12 cellular contexts compared by ENCODE assay signal in genomic region chr20:49690899-49691620, GRCh38. TPM values are rescaled to one million over a fixed set of nuclear protein-coding genes. Genes with fewer than 3 reads are reported as not detected.
DNase-seq lines count a peak whose midpoint lies in the region; ATAC-seq and TF ChIP-seq lines count a peak whose summit lies in the region.
"Had no signal": no experiment of that assay in that cellular context is flagged by ENCODE, and none has a peak within 500 bp of the region (broad histone marks: within the 10 kb centered on the region; RNA-seq: fewer than 3 reads in every experiment).

No MANE protein-coding gene starts in this region.

- H3K4me3 Mint-ChIP-seq in osteocyte (ENCODE audit: unreplicated experiment): no peak overlapping the region
- no peak overlapping the region for H3K4me3 Mint-ChIP-seq in CD4-positive, alpha-beta T cell
- H3K4me3 Mint-ChIP-seq: stimulated activated memory B cell treated with anti-CD40 and anti-IgM and Interleukin-4, amounts not matched to agents 10 μg/mL and 1 μg/mL and 100 μg/mL, for 72 hours had no signal

- DNase-seq in GM23248: peak; percentile 57
- no peak for DNase-seq in RWPE2 (ENCODE audit: low spot score)
- peak; percentile 67 for DNase-seq in fibroblast of mammary gland (ENCODE audit: low read depth)
- DNase-seq in osteocyte (ENCODE audit: extremely low spot score, unreplicated experiment): no peak
- DNase-seq in tibial nerve (ENCODE audit: low spot score in 2 of 2): no peak
- DNase-seq in head of caudate nucleus: no peak
- DNase-seq in CD4-positive, alpha-beta T cell: no peak
- DNase-seq: cerebellar nuclear complex, NCI-H1105 treated with DMSO at 0.1 percent for 48 hours, SJCRH30 had no signal

- no peaks in the 10 kb centered on the region for H3K36me3 Mint-ChIP-seq in osteocyte (ENCODE audit: unreplicated experiment)
- no peaks in the 10 kb centered on the region for H3K36me3 Mint-ChIP-seq in CD4-positive, alpha-beta T cell (ENCODE audit: low read depth)

- peaks cover 22% of the 10 kb centered on the region for H4K20me1 ChIP-seq in GM23248 (ENCODE audit: insufficient read depth)

- no peaks in the 10 kb centered on the region for H3K9me2 ChIP-seq in GM23248 (ENCODE audit: insufficient read depth)

- no peaks in the 10 kb centered on the region for H3K27me3 ChIP-seq in GM23248 (replicated peaks; ENCODE audit: insufficient read depth)
- H3K27me3 ChIP-seq in RWPE2 (ENCODE audit: insufficient read depth, poor library complexity, severe bottlenecking): no peaks in the 10 kb centered on the region
- H3K27me3 ChIP-seq in tibial nerve: no peaks in the 10 kb centered on the region
- no peaks in the 10 kb centered on the region for H3K27me3 ChIP-seq in CD4-positive, alpha-beta T cell (ENCODE audit: control insufficient read depth, insufficient read depth, low read length)
- H3K27me3 ChIP-seq: SJCRH30 had no signal

- TF ChIP-seq POLR2A in tibial nerve (IDR thresholded peaks at IDR 0.05): no peak

- intact Hi-C loops in head of caudate nucleus (cut with DNase I): no loop called here
- intact Hi-C loops in CD4-positive, alpha-beta T cell (cut with DNase I, micrococcal nuclease): no loop called here

- H3K27ac Mint-ChIP-seq in osteocyte (ENCODE audit: unreplicated experiment): peak overlapping the region; percentile 34
- H3K27ac Mint-ChIP-seq in CD4-positive, alpha-beta T cell: no peak overlapping the region
- H3K27ac Mint-ChIP-seq: stimulated activated memory B cell treated with anti-CD40 and anti-IgM and Interleukin-4, amounts not matched to agents 10 μg/mL and 1 μg/mL and 100 μg/mL, for 72 hours had no signal

- H3K4me2 ChIP-seq in GM23248 (ENCODE audit: unreplicated experiment): no peak overlapping the region

- peaks cover 30% of the 10 kb centered on the region for H3K4me1 ChIP-seq in GM23248 (ENCODE audit: insufficient read depth)
- peaks cover 61% of the 10 kb centered on the region for H3K4me1 ChIP-seq in RWPE2 (ENCODE audit: insufficient read depth, poor library complexity, severe bottlenecking)
- peaks cover 0 to 81% (median 27%) of the 10 kb centered on the region in 4 donors for H3K4me1 ChIP-seq in tibial nerve
- H3K4me1 ChIP-seq: SJCRH30 had no signal

- ATAC-seq in RWPE2 (ENCODE audit: low read depth): peak; percentile 71
- no peak for ATAC-seq in HG02610 (IDR thresholded peaks at IDR 0.05; ENCODE audit: unreplicated experiment)
- ATAC-seq in CD4-positive, alpha-beta T cell (ENCODE audit: poor library complexity): no peak
- ATAC-seq: stimulated activated memory B cell treated with anti-CD40 and anti-IgM and Interleukin-4, amounts not matched to agents 10 μg/mL and 1 μg/mL and 100 μg/mL, for 72 hours had no signal

- H3K79me2 ChIP-seq in GM23248 (ENCODE audit: insufficient read depth): peaks cover 100% of the 10 kb centered on the region

- peaks cover 10% of the 10 kb centered on the region; the same call in 1 of the 2 replicates for H3F3A ChIP-seq in GM23248 (ENCODE audit: insufficient read depth)

- H3K9me3 ChIP-seq in GM23248 (ENCODE audit: low read depth): no peaks in the 10 kb centered on the region
- H3K9me3 ChIP-seq in RWPE2 (ENCODE audit: severe bottlenecking): no peaks in the 10 kb centered on the region
- no peaks in the 10 kb centered on the region for H3K9me3 ChIP-seq in tibial nerve
- no peaks in the 10 kb centered on the region for H3K9me3 ChIP-seq in CD4-positive, alpha-beta T cell (ENCODE audit: control insufficient read depth, low read length)
- H3K9me3 ChIP-seq: SJCRH30 had no signal

- WGBS in GM23248 (ENCODE audit: low coverage in 1 of 2, low lambda C conversion rate in 2 of 2, missing lambda C conversion rate in 2 of 2), 2 experiments: 73 to 76% methylated on average over 9 of the region's 9 CpGs
- WGBS in tibial nerve, 2 donors: 65 to 70% methylated on average over 9 of the region's 9 CpGs

- no peak overlapping the region for H3K27ac ChIP-seq in GM23248
- peak overlapping the region; percentile 33 for H3K27ac ChIP-seq in RWPE2 (ENCODE audit: poor library complexity, severe bottlenecking)
- H3K27ac ChIP-seq in tibial nerve: no peak overlapping the region
- H3K27ac ChIP-seq in CD4-positive, alpha-beta T cell (ENCODE audit: low read depth, low read length): no peak overlapping the region
- H3K27ac ChIP-seq: SJCRH30 had no signal

- no peaks in the 10 kb centered on the region for H3K27me3 Mint-ChIP-seq in osteocyte (ENCODE audit: unreplicated experiment)
- no peaks in the 10 kb centered on the region for H3K27me3 Mint-ChIP-seq in CD4-positive, alpha-beta T cell
- H3K27me3 Mint-ChIP-seq: stimulated activated memory B cell treated with anti-CD40 and anti-IgM and Interleukin-4, amounts not matched to agents 10 μg/mL and 1 μg/mL and 100 μg/mL, for 72 hours had no signal

- H3K4me3 ChIP-seq in GM23248 (no peak overlapping the region), RWPE2 (ENCODE audit: severe bottlenecking) (no peak overlapping the region), fibroblast of mammary gland (ENCODE audit: control insufficient read depth, low read depth, low read length) (no peak overlapping the region), tibial nerve (no peak overlapping the region)
- H3K4me3 ChIP-seq: SJCRH30 had no signal

- CTCF ChIA-PET in CD4-positive, alpha-beta T cell (lab: Charles Lee): interaction anchor here (1.5 kb wide), 1 partner anchor 155 kb away, joined by 3 read pairs; no protein-coding TSS in a partner anchor

- POLR2A ChIA-PET in CD4-positive, alpha-beta T cell (lab: Charles Lee): no interaction called here

- H3K4me1 Mint-ChIP-seq in osteocyte (ENCODE audit: unreplicated experiment): peaks cover 63% of the 10 kb centered on the region
- peaks cover 31% of the 10 kb centered on the region for H3K4me1 Mint-ChIP-seq in CD4-positive, alpha-beta T cell (ENCODE audit: low read depth)

- H3K9me3 Mint-ChIP-seq in osteocyte (ENCODE audit: unreplicated experiment): no peaks in the 10 kb centered on the region
- no peaks in the 10 kb centered on the region for H3K9me3 Mint-ChIP-seq in CD4-positive, alpha-beta T cell
- H3K9me3 Mint-ChIP-seq: stimulated activated memory B cell treated with anti-CD40 and anti-IgM and Interleukin-4, amounts not matched to agents 10 μg/mL and 1 μg/mL and 100 μg/mL, for 72 hours had no signal

- H3K36me3 ChIP-seq in GM23248 (ENCODE audit: low read depth) (no peaks in the 10 kb centered on the region), RWPE2 (ENCODE audit: low read depth) (peaks cover 2% of the 10 kb centered on the region; the same call in 1 of the 2 replicates), tibial nerve (no peaks in the 10 kb centered on the region)

- no peak for TF ChIP-seq EP300 in tibial nerve (IDR thresholded peaks at IDR 0.05)

- no peak overlapping the region for H3K9ac ChIP-seq in GM23248

- no peak for TF ChIP-seq CTCF in RWPE2 (IDR thresholded peaks at IDR 0.05; ENCODE audit: poor library complexity, severe bottlenecking)
- TF ChIP-seq CTCF in fibroblast of mammary gland (conservative IDR thresholded peaks at IDR 0.05; ENCODE audit: control insufficient read depth, insufficient read depth, low read depth, low read length): no peak
- TF ChIP-seq CTCF in osteocyte (IDR thresholded peaks at IDR 0.05): no peak
- no peak for TF ChIP-seq CTCF in tibial nerve (IDR thresholded peaks at IDR 0.05)
- no peak for TF ChIP-seq CTCF in CD4-positive, alpha-beta T cell (IDR thresholded peaks at IDR 0.05)

- no peak overlapping the region for H2AFZ ChIP-seq in GM23248

- in situ Hi-C loops in GM23248 (cut with MboI): no loop called here

RNA-seq across cellular contexts. Expression of gene B4GALT5, which starts 22.6 kb away (rescaled TPM):
- 15.9 and 16.9 TPM in 2 replicates for total RNA-seq in GM23248 (2014; rRNA removed; shearing (Covaris generic))
- 4.2 and 4.5 TPM in 2 replicates for polyA plus RNA-seq in GM23248 (2016; fragmentation: Nextera tagmentation; extraction: Ambion mirVana)
- total RNA-seq in osteocyte: 45.4 TPM in 2 replicates
- total RNA-seq in tibial nerve: 10 to 100 TPM; 13.6 to 25.2 (median 20.7) TPM
- 1 to 10 TPM; 3.1 to 3.2 TPM for total RNA-seq in CD4-positive, alpha-beta T cell

Comparison
In these comparisons a context has a peak if more than half of its experiments do, and no peak if none do; other contexts are left out.
1. DNase-seq: peak in GM23248 (single experiment) and fibroblast of mammary gland (single experiment); none in RWPE2 (single experiment), osteocyte (single experiment), tibial nerve (0 of 2), head of caudate nucleus (0 of 42) and CD4-positive, alpha-beta T cell (0 of 10).